Comparison of ENCODE assay signal across 1 cellular context in genomic region chr16:14071576-14072271, GRCh38.
TF ChIP-seq lines count a peak whose summit lies in the region.

No MANE protein-coding gene starts in this region.

TF ChIP-seq in HepG2, 621 proteins besides CTCF, POLR2A, EP300 and RAD21 (continued from another document):
- TF ChIP-seq GLMP (CRISPR knock-in tag; IDR thresholded peaks at IDR 0.05; ENCODE audit: borderline replicate concordance) (no peak), ZNF232 (CRISPR knock-in tag; IDR thresholded peaks at IDR 0.05; ENCODE audit: borderline replicate concordance) (no peak), GTF2F1 (IDR thresholded peaks at IDR 0.05; ENCODE audit: low read length) (no peak), CHD4 (IDR thresholded peaks at IDR 0.05; ENCODE audit: borderline replicate concordance, low read length) (0 out of 2 replicates have a peak, but pooled peaks have one; percentile 6), FOXO4 (CRISPR knock-in tag; conservative IDR thresholded peaks at IDR 0.05) (no peak), DRAP1 (CRISPR knock-in tag; IDR thresholded peaks at IDR 0.05) (no peak), NFE2L1 (CRISPR knock-in tag; IDR thresholded peaks at IDR 0.05; ENCODE audit: borderline replicate concordance) (no peak), CBX2 (IDR thresholded peaks at IDR 0.05; ENCODE audit: low read depth, low read length) (no peak), CBX2 (CRISPR knock-in tag; IDR thresholded peaks at IDR 0.05; ENCODE audit: low read depth) (no peak), MYC (CRISPR knock-in tag; IDR thresholded peaks at IDR 0.05; ENCODE audit: borderline replicate concordance) (no peak), BATF2 (CRISPR knock-in tag; IDR thresholded peaks at IDR 0.05) (no peak), MNT (IDR thresholded peaks at IDR 0.05) (no peak), EED (CRISPR knock-in tag; IDR thresholded peaks at IDR 0.05) (no peak; the same call in 1 of the 2 replicates), ATF3 (CRISPR knock-in tag; IDR thresholded peaks at IDR 0.05) (peak; percentile 44; the same call in 1 of the 2 replicates), RFX3 (CRISPR knock-in tag; IDR thresholded peaks at IDR 0.05) (0 out of 2 replicates have a peak, but pooled peaks have one; percentile 8), KLF6 (CRISPR knock-in tag; IDR thresholded peaks at IDR 0.05) (no peak), DBP (CRISPR knock-in tag; IDR thresholded peaks at IDR 0.05; ENCODE audit: not compliant biosample characterization) (no peak), EEA1 (CRISPR knock-in tag; IDR thresholded peaks at IDR 0.05; ENCODE audit: borderline replicate concordance) (no peak), RNF219 (CRISPR knock-in tag; IDR thresholded peaks at IDR 0.05) (no peak), ZNF510 (CRISPR knock-in tag; IDR thresholded peaks at IDR 0.05; ENCODE audit: low read depth) (no peak), HOXA5 (CRISPR knock-in tag; IDR thresholded peaks at IDR 0.05) (no peak), RXRA (CRISPR knock-in tag; IDR thresholded peaks at IDR 0.05) (no peak), MTA3 (CRISPR knock-in tag; IDR thresholded peaks at IDR 0.05) (no peak), SP4 (CRISPR knock-in tag; IDR thresholded peaks at IDR 0.05) (no peak), ZBTB44 (CRISPR knock-in tag; IDR thresholded peaks at IDR 0.05) (no peak), AGO1 (IDR thresholded peaks at IDR 0.05; ENCODE audit: low read depth, low read length, poor library complexity, severe bottlenecking) (no peak), ZNF224 (CRISPR knock-in tag; IDR thresholded peaks at IDR 0.05) (no peak), CENPBD1 (CRISPR knock-in tag; IDR thresholded peaks at IDR 0.05; ENCODE audit: borderline replicate concordance, low read depth) (no peak), ZBTB34 (CRISPR knock-in tag; IDR thresholded peaks at IDR 0.05) (no peak), ZGPAT (CRISPR knock-in tag; IDR thresholded peaks at IDR 0.05) (no peak), SYNCRIP (IDR thresholded peaks at IDR 0.05; ENCODE audit: insufficient read depth, low read depth, low read length) (no peak), THAP9 (CRISPR knock-in tag; IDR thresholded peaks at IDR 0.05; ENCODE audit: borderline replicate concordance) (no peak), DNMT1 (CRISPR knock-in tag; IDR thresholded peaks at IDR 0.05) (no peak), ZNF180 (CRISPR knock-in tag; IDR thresholded peaks at IDR 0.05; ENCODE audit: borderline replicate concordance, low read depth) (no peak), ZNF326 (CRISPR knock-in tag; IDR thresholded peaks at IDR 0.05; ENCODE audit: borderline replicate concordance) (no peak), FOXA3 (CRISPR knock-in tag; IDR thresholded peaks at IDR 0.05) (no peak), ZFP36L1 (CRISPR knock-in tag; IDR thresholded peaks at IDR 0.05) (no peak), ZBTB14 (CRISPR knock-in tag; IDR thresholded peaks at IDR 0.05) (no peak)
